Comparison of ENCODE assay signal across 18 cellular contexts in genomic region chr1:211281322-211282022, GRCh38. TPM values are rescaled to one million over a fixed set of nuclear protein-coding genes. Genes with fewer than 3 reads are reported as not detected.
DNase-seq lines count a peak whose midpoint lies in the region; TF ChIP-seq lines count a peak whose summit lies in the region.
"Had no signal": no experiment of that assay in that cellular context is flagged by ENCODE, and none has a peak within 500 bp of the region (broad histone marks: within the 10 kb centered on the region; RNA-seq: fewer than 3 reads in every experiment).

No MANE protein-coding gene starts in this region.

- no peak for TF ChIP-seq EP300 in ovary (IDR thresholded peaks at IDR 0.05)

- in situ Hi-C loops in ACHN (cut with HindIII; ENCODE audit: low pct_ligation_motif_present, low pct_unique_long_range_greater_than_20kb, low sequenced_read_pairs) (no loop called here), astrocyte of the spinal cord (cut with HindIII; ENCODE audit: low sequenced_read_pairs) (no loop called here)

- H3K9me3 ChIP-seq in mesodermal cell (ENCODE audit: control insufficient read depth, low read length) (no peaks in the 10 kb centered on the region), ovary (no peaks in the 10 kb centered on the region)
- H3K9me3 ChIP-seq: ascending aorta, right lobe of liver had no signal

- intact Hi-C loops in ovary (cut with DNase I) (no loop called here), MCF 10A (cut with micrococcal nuclease) (no loop called here)

- no peaks in the 10 kb centered on the region for H3K9me3 Mint-ChIP-seq in MCF 10A (ENCODE audit: unreplicated experiment)
- H3K9me3 Mint-ChIP-seq: activated CD4-positive, alpha-beta T cell treated with anti-CD3 and anti-CD28 coated beads, Interleukin-2, amount 10 ng/mL, durations not matched to agents 7 days and 5 days; nephron; stimulated activated naive B cell treated with anti-CD40 and anti-IgM and Interleukin-4, amounts not matched to agents 10 μg/mL and 1 μg/mL and 100 μg/mL, for 72 hours had no signal

- DNase-seq in ACHN (peak; percentile 75), H7 (peak; percentile 9), astrocyte of the spinal cord (ENCODE audit: low read depth, low spot score) (peak; percentile 30), ovary (no peak), MCF 10A (ENCODE audit: unreplicated experiment) (no peak)
- no peak for DNase-seq in NK-92 treated with Interleukin-12 subunit alpha and Interleukin-12 subunit beta, amount 100 ng/mL, for 24 hours (lab: John Stamatoyannopoulos, UW)
- DNase-seq: activated CD4-positive, alpha-beta T cell treated with anti-CD3 and anti-CD28 coated beads, Interleukin-2, amount 10 ng/mL, durations not matched to agents 7 days and 5 days; dermis blood vessel endothelial cell; GOT3; NCI-H2171; right lobe of liver; SHP77 treated with DMSO at 0.1 percent for 48 hours; stimulated activated naive B cell treated with anti-CD40 and anti-IgM and Interleukin-4, amounts not matched to agents 10 μg/mL and 1 μg/mL and 100 μg/mL, for 72 hours; T-helper 9 cell had no signal

- 81 to 96% methylated on average over 4 to 5 of the region's 6 CpGs for WGBS in mesodermal cell (ENCODE audit: insufficient coverage in 2 of 2), 2 experiments
- WGBS in ovary, 3 donors, result 74 to 77% (median 75%) methylated on average over 6 of the region's 6 CpGs

- H3K27ac Mint-ChIP-seq in MCF 10A (ENCODE audit: low read depth, unreplicated experiment), result no peak overlapping the region
- H3K27ac Mint-ChIP-seq: activated CD4-positive, alpha-beta T cell treated with anti-CD3 and anti-CD28 coated beads, Interleukin-2, amount 10 ng/mL, durations not matched to agents 7 days and 5 days; nephron; stimulated activated naive B cell treated with anti-CD40 and anti-IgM and Interleukin-4, amounts not matched to agents 10 μg/mL and 1 μg/mL and 100 μg/mL, for 72 hours had no signal

- TF ChIP-seq CTCF in astrocyte of the spinal cord (IDR thresholded peaks at IDR 0.05; ENCODE audit: low read depth, low read length), result no peak
- no peak for TF ChIP-seq CTCF in ovary (IDR thresholded peaks at IDR 0.05)
- no peak for TF ChIP-seq CTCF in MCF 10A (IDR thresholded peaks at IDR 0.05; ENCODE audit: unreplicated experiment)

- no peak overlapping the region for H3K4me3 Mint-ChIP-seq in MCF 10A (ENCODE audit: unreplicated experiment)
- H3K4me3 Mint-ChIP-seq: activated CD4-positive, alpha-beta T cell treated with anti-CD3 and anti-CD28 coated beads, Interleukin-2, amount 10 ng/mL, durations not matched to agents 7 days and 5 days; nephron; stimulated activated naive B cell treated with anti-CD40 and anti-IgM and Interleukin-4, amounts not matched to agents 10 μg/mL and 1 μg/mL and 100 μg/mL, for 72 hours had no signal

- no peaks in the 10 kb centered on the region for H3K27me3 ChIP-seq in H7 (ENCODE audit: control insufficient read depth, insufficient read depth, low read length)
- no peaks in the 10 kb centered on the region for H3K27me3 ChIP-seq in ovary
- H3K27me3 ChIP-seq: ascending aorta, right lobe of liver had no signal

- H3K4me3 ChIP-seq in H7 (ENCODE audit: insufficient read depth, low read depth, low read length), result no peak overlapping the region
- H3K4me3 ChIP-seq in astrocyte of the spinal cord (ENCODE audit: low read depth, low read length), result no peak overlapping the region
- no peak overlapping the region for H3K4me3 ChIP-seq in mesodermal cell (ENCODE audit: extremely low read depth, insufficient read depth, low read length, poor library complexity, severe bottlenecking)
- no peak overlapping the region for H3K4me3 ChIP-seq in ovary
- H3K4me3 ChIP-seq: ascending aorta, lung, right lobe of liver had no signal

- no TSS peak for BruUV-seq in MCF 10A (replicated peaks; lab: Mats Ljungman, UMichigan)

- no peaks in the 10 kb centered on the region for H3K27me3 Mint-ChIP-seq in MCF 10A (ENCODE audit: insufficient read depth, unreplicated experiment)
- H3K27me3 Mint-ChIP-seq: activated CD4-positive, alpha-beta T cell treated with anti-CD3 and anti-CD28 coated beads, Interleukin-2, amount 10 ng/mL, durations not matched to agents 7 days and 5 days; stimulated activated naive B cell treated with anti-CD40 and anti-IgM and Interleukin-4, amounts not matched to agents 10 μg/mL and 1 μg/mL and 100 μg/mL, for 72 hours had no signal

- peaks cover 3% of the 10 kb centered on the region for H3K36me3 ChIP-seq in H7 (replicated peaks; ENCODE audit: control insufficient read depth, insufficient read depth, low read length)
- H3K36me3 ChIP-seq in mesodermal cell (ENCODE audit: control insufficient read depth, insufficient read depth, low read length), result peaks cover 35% of the 10 kb centered on the region
- H3K36me3 ChIP-seq in ovary, result no peaks in the 10 kb centered on the region

- POLR2A ChIA-PET in MCF 10A (lab: Yijun Ruan, JAX), result interaction anchor here (0.7 to 5.5 kb wide), 8 partner anchors 8 to 21 kb away, joined by 3 to 28 read pairs (median 4); no protein-coding TSS in a partner anchor

- H3K4me1 ChIP-seq in mesodermal cell (ENCODE audit: control insufficient read depth, insufficient read depth, low read length, poor library complexity, severe bottlenecking), result peaks cover 4% of the 10 kb centered on the region
- H3K4me1 ChIP-seq in ovary (ENCODE audit: insufficient read depth), result peaks cover 1% of the 10 kb centered on the region
- H3K4me1 ChIP-seq: ascending aorta, right lobe of liver had no signal

- H3K4me1 Mint-ChIP-seq in MCF 10A (ENCODE audit: insufficient read depth, unreplicated experiment), result no peaks in the 10 kb centered on the region
- H3K4me1 Mint-ChIP-seq: activated CD4-positive, alpha-beta T cell treated with anti-CD3 and anti-CD28 coated beads, Interleukin-2, amount 10 ng/mL, durations not matched to agents 7 days and 5 days; nephron; stimulated activated naive B cell treated with anti-CD40 and anti-IgM and Interleukin-4, amounts not matched to agents 10 μg/mL and 1 μg/mL and 100 μg/mL, for 72 hours had no signal

- H3K27ac ChIP-seq in mesodermal cell (ENCODE audit: low read depth, low read length, severe bottlenecking) (peak overlapping the region; percentile 81), ovary (no peak overlapping the region)
- H3K27ac ChIP-seq: ascending aorta, right lobe of liver had no signal

- TF ChIP-seq POLR2A in ovary (IDR thresholded peaks at IDR 0.05), result no peak

- H3K36me3 Mint-ChIP-seq in MCF 10A (ENCODE audit: insufficient read depth, unreplicated experiment), result peaks cover 35% of the 10 kb centered on the region

- CTCF ChIA-PET in MCF 10A (lab: Yijun Ruan, JAX), result interaction anchor here (0.6 to 1.1 kb wide), 6 partner anchors 12 to 1254 kb away, joined by 3 to 5 read pairs (median 3); no protein-coding TSS in a partner anchor

RNA-seq across cellular contexts. Expression of gene RCOR3, which starts 22.3 kb away (rescaled TPM):
- 16.7 and 24.3 TPM in 2 replicates for total RNA-seq in H7 (2014; rRNA removed; shearing (Covaris generic))
- polyA plus RNA-seq in mesodermal cell (2013, experiment 1 of 2), result 21.9 TPM
- 33.5 TPM for polyA plus RNA-seq in mesodermal cell (2013, experiment 2 of 2)
- 10 to 100 TPM; 35.6 to 75.2 (median 59.6) TPM for total RNA-seq in ovary
- 10 to 100 TPM; 34.3 to 38.8 TPM for polyA plus RNA-seq in ovary
- 70.1 and 70.3 TPM in 2 replicates for total RNA-seq in MCF 10A (2022)

RNA-seq across cellular contexts. Expression of gene TRAF5, which starts 45.2 kb away (rescaled TPM):
- 21.5 and 39.3 TPM in 2 replicates for total RNA-seq in H7 (2014; rRNA removed; shearing (Covaris generic))
- polyA plus RNA-seq in mesodermal cell (2013, experiment 1 of 2), result 13.0 TPM
- polyA plus RNA-seq in mesodermal cell (2013, experiment 2 of 2), result 12.4 TPM
- total RNA-seq in ovary, result 10 to 100 TPM in 6 of 7 donors, 1 to 10 TPM in 1; 6.8 to 17.7 (median 13.6) TPM
- polyA plus RNA-seq in ovary, result 10 to 100 TPM in 1 of 2 donors, 1 to 10 TPM in 1; 6.1 to 23.2 TPM
- total RNA-seq in MCF 10A (2022), result 16.0 and 17.8 TPM in 2 replicates

Comparison
In these comparisons a context has a peak if more than half of its experiments do, and no peak if none do; other contexts are left out.
1. DNase-seq: peak in ACHN (single experiment), H7 (single experiment) and astrocyte of the spinal cord (single experiment); none in ovary (0 of 5), NK-92 treated with Interleukin-12 subunit alpha and Interleukin-12 subunit beta, amount 100 ng/mL, for 24 hours (single experiment) and MCF 10A (single experiment).